8 cellular contexts compared by ENCODE assay signal in the genomic region with DNA sequence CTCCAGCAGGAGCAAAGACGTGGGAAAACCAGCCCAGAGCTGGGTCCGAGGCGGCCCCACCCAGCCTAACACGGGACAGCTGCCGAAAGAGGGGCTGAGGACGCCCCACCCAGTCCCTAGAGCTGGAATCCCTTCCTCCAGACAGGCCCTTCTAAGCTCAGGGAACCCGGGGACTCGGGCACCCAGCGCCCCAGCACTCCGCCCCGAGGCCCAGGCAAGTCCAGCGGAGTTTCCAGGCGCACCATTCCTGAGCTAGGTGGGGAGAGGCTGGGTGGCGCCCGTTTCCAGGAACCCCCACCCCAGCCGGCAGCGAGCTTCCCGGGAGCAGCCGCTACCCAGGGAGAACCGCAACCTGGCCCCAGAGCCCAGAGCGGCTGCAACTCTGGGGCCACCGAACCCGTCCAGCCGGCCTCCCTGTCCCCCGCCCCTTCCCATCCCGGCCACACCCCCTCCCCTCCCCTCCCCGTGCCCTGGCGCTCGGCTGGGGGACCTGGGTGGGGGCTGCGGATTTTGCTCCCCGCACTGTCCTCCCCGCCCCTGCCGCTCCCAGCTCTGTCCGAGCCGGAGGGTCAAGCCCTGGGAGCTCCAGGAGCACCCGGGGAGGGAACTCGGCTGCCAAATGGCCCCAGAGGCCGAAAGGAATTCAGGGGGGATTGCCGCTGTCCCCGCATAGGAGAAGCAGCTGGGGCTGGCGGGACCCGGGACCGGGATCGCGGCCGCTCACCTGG. TPM values are rescaled to one million over a fixed set of nuclear protein-coding genes. Genes with fewer than 3 reads are reported as not detected.
DNase-seq lines count a peak whose midpoint lies in the region; ATAC-seq and TF ChIP-seq lines count a peak whose summit lies in the region.

No MANE protein-coding gene starts in this region.

- peak overlapping the region; percentile 88 for H3K9ac ChIP-seq in HUES6 (ENCODE audit: low read length)

- peak overlapping the region; percentile 89 for H3K4me3 Mint-ChIP-seq in activated naive CD4-positive, alpha-beta T cell treated with anti-CD3 and anti-CD28 coated beads, Interleukin-2, amount 50 U/mL, for 24 hours

- peaks cover 24% of the 10 kb centered on the region for H3K4me1 ChIP-seq in BE2C
- H3K4me1 ChIP-seq in HUES6 (ENCODE audit: control insufficient read depth, insufficient read depth, low read length): peaks cover 47% of the 10 kb centered on the region

- H3K36me3 Mint-ChIP-seq in activated naive CD4-positive, alpha-beta T cell treated with anti-CD3 and anti-CD28 coated beads, Interleukin-2, amount 50 U/mL, for 24 hours: peaks cover 8% of the 10 kb centered on the region

- ATAC-seq in left cardiac atrium (peak; percentile 12 to 16), HG03521 (IDR thresholded peaks at IDR 0.05; ENCODE audit: unreplicated experiment) (no peak), HG03159 (IDR thresholded peaks at IDR 0.05; ENCODE audit: unreplicated experiment) (no peak), HG03378 (IDR thresholded peaks at IDR 0.05; ENCODE audit: unreplicated experiment) (no peak)

- H3K36me3 ChIP-seq in BE2C (no peaks in the 10 kb centered on the region; the same call in 1 of the 2 replicates), HUES6 (ENCODE audit: control insufficient read depth, insufficient read depth, low read length) (peaks cover 33% of the 10 kb centered on the region)

- intact Hi-C loops in left cardiac atrium (cut with DNase I): loop anchor here in 1 of 2 donors (5.0 kb wide), 1 partner anchor 49 kb away; no protein-coding TSS in a partner anchor

- H3K27ac ChIP-seq in HUES6 (ENCODE audit: low read depth, low read length): peak overlapping the region; percentile 87; the same call in 1 of the 2 replicates

- H3K27me3 Mint-ChIP-seq in activated naive CD4-positive, alpha-beta T cell treated with anti-CD3 and anti-CD28 coated beads, Interleukin-2, amount 50 U/mL, for 24 hours: no peaks in the 10 kb centered on the region

- DNase-seq in BE2C: no peak
- no peak for DNase-seq in left cardiac atrium
- peak; percentile 57 for DNase-seq in putamen (ENCODE audit: low spot score)

- no peak for TF ChIP-seq CTCF in BE2C (IDR thresholded peaks at IDR 0.05; ENCODE audit: low read depth, low read length)

- peaks cover 68% of the 10 kb centered on the region for H3K4me1 Mint-ChIP-seq in activated naive CD4-positive, alpha-beta T cell treated with anti-CD3 and anti-CD28 coated beads, Interleukin-2, amount 50 U/mL, for 24 hours

- H3K4me3 ChIP-seq in BE2C (ENCODE audit: low read depth, low read length): peak overlapping the region; percentile 69
- H3K4me3 ChIP-seq in HUES6 (ENCODE audit: low read depth, low read length): peak overlapping the region; percentile 94

- H3K9me3 ChIP-seq in BE2C: no peaks in the 10 kb centered on the region
- H3K9me3 ChIP-seq in HUES6 (ENCODE audit: control insufficient read depth, insufficient read depth, low read depth, low read length): no peaks in the 10 kb centered on the region

- H3K27ac Mint-ChIP-seq in activated naive CD4-positive, alpha-beta T cell treated with anti-CD3 and anti-CD28 coated beads, Interleukin-2, amount 50 U/mL, for 24 hours: peak overlapping the region; percentile 46

- 0 out of 2 replicates have a peak, but pooled peaks cover 4% of the 10 kb centered on the region for H3K27me3 ChIP-seq in BE2C
- H3K27me3 ChIP-seq in HUES6 (ENCODE audit: control insufficient read depth, insufficient read depth, low read length): peaks cover 16% of the 10 kb centered on the region

- no peaks in the 10 kb centered on the region for H3K9me3 Mint-ChIP-seq in activated naive CD4-positive, alpha-beta T cell treated with anti-CD3 and anti-CD28 coated beads, Interleukin-2, amount 50 U/mL, for 24 hours

RNA-seq across cellular contexts. Expression of gene TMC6, which starts 0.5 kb away (rescaled TPM):
- polyA plus RNA-seq in BE2C (2012; ENCODE audit: insufficient read depth, insufficient read length, low read depth): 163 TPM
- total RNA-seq in left cardiac atrium: 10 to 100 TPM; 24.9 to 32.0 TPM

RNA-seq across cellular contexts. Expression of gene TMC8, which starts 2.5 kb away (rescaled TPM):
- polyA plus RNA-seq in BE2C (2012; ENCODE audit: insufficient read depth, insufficient read length, low read depth): 2.8 TPM
- 1 to 10 TPM; 3.8 to 4.3 TPM for total RNA-seq in left cardiac atrium

RNA-seq across cellular contexts. Expression of gene C17orf99, which starts 18.1 kb away (rescaled TPM):
- polyA plus RNA-seq in BE2C (2012; ENCODE audit: insufficient read depth, insufficient read length, low read depth): not detected
- total RNA-seq in left cardiac atrium: not detected

RNA-seq across cellular contexts. Expression of gene SYNGR2, which starts 40.3 kb away (rescaled TPM):
- 76.9 TPM for polyA plus RNA-seq in BE2C (2012; ENCODE audit: insufficient read depth, insufficient read length, low read depth)
- 10 to 100 TPM; 73.4 to 84.5 TPM for total RNA-seq in left cardiac atrium

RNA-seq across cellular contexts. Expression of gene TK1, which starts 58.8 kb away (rescaled TPM):
- polyA plus RNA-seq in BE2C (2012; ENCODE audit: insufficient read depth, insufficient read length, low read depth): 22.1 TPM
- total RNA-seq in left cardiac atrium: 1 to 10 TPM; 1.8 to 7.7 TPM

Comparison
In these comparisons a context has a peak if more than half of its experiments do, and no peak if none do; other contexts are left out.
1. ATAC-seq: peak in left cardiac atrium (2 of 2); none in HG03521 (single experiment), HG03159 (single experiment) and HG03378 (single experiment).